In genomic region chr2:146572598-146572997, GRCh38 we compare ENCODE assay signal across 23 cellular contexts.
DNase-seq lines count a peak whose midpoint lies in the region; ATAC-seq lines count a peak whose summit lies in the region.
"Had no signal": no experiment of that assay in that cellular context is flagged by ENCODE, and none has a peak within 500 bp of the region (broad histone marks: within the 10 kb centered on the region; RNA-seq: fewer than 3 reads in every experiment).

No MANE protein-coding gene starts in this region.

- peak overlapping the region; percentile 40; the same call in 1 of the 2 replicates for H3K9ac ChIP-seq in iPS-20b (ENCODE audit: low read depth, low read length)
- H3K9ac ChIP-seq: KMS-11 had no signal

- H3K27ac ChIP-seq in iPS-20b (ENCODE audit: low read length): peak overlapping the region; percentile 2
- H3K27ac ChIP-seq in CD4-positive, alpha-beta memory T cell (ENCODE audit: low read depth, low read length): no peak overlapping the region
- H3K27ac ChIP-seq: KMS-11, Peyer's patch, sigmoid colon, transverse colon had no signal

- no peaks in the 10 kb centered on the region for H3K36me3 ChIP-seq in iPS-20b (ENCODE audit: insufficient read depth, low read depth, low read length)
- no peaks in the 10 kb centered on the region for H3K36me3 ChIP-seq in CD4-positive, alpha-beta memory T cell (ENCODE audit: insufficient read depth, low read length)
- H3K36me3 ChIP-seq: HAP-1, Peyer's patch, sigmoid colon, transverse colon had no signal

- no peaks in the 10 kb centered on the region for H3K9me3 Mint-ChIP-seq in CD4-positive, alpha-beta memory T cell
- H3K9me3 Mint-ChIP-seq: activated naive CD4-positive, alpha-beta T cell treated with anti-CD3 and anti-CD28 coated beads for 36 hours; mesothelial cell of epicardium had no signal

- no peaks in the 10 kb centered on the region for H3K4me1 Mint-ChIP-seq in CD4-positive, alpha-beta memory T cell

- H3K4me3 Mint-ChIP-seq in CD4-positive, alpha-beta memory T cell: no peak overlapping the region
- H3K4me3 Mint-ChIP-seq: activated naive CD4-positive, alpha-beta T cell treated with anti-CD3 and anti-CD28 coated beads for 36 hours; mesothelial cell of epicardium had no signal

- ATAC-seq in GM21529 (IDR thresholded peaks at IDR 0.05; ENCODE audit: unreplicated experiment) (no peak), HG03095 (IDR thresholded peaks at IDR 0.05; ENCODE audit: unreplicated experiment) (no peak)

- DNase-seq in AG08395 (ENCODE audit: low spot score) (peak; percentile 33), HT1080 (ENCODE audit: low read depth) (peak; percentile 24), astrocyte of the hippocampus (ENCODE audit: low read depth, low spot score) (peak; percentile 36)
- DNase-seq in CD4-positive, alpha-beta memory T cell: no peak
- no peak for DNase-seq in stimulated activated naive CD4-positive, alpha-beta T cell treated with Interleukin-2 at 50 U/mL for 16 hours (lab: John Stamatoyannopoulos, UW)
- DNase-seq: activated CD4-positive, CD25-positive, alpha-beta regulatory T cell treated with anti-CD3 and anti-CD28 coated beads, Interleukin-2, amount 50 U/mL, for 72 hours; activated naive CD4-positive, alpha-beta T cell treated with anti-CD3 and anti-CD28 coated beads for 36 hours; AML-193; central memory CD4-positive, alpha-beta T cell; effector memory CD4-positive, alpha-beta T cell; NCI-H1417 treated with DMSO at 0.1 percent for 48 hours; occipital lobe; Peyer's patch; sigmoid colon; stimulated activated CD4-positive, alpha-beta T cell treated with anti-CD3 and anti-CD28 coated beads, Interleukin-4, amount 100 ng/mL, for 4 hours; T-helper 1 cell; transverse colon had no signal

- CTCF ChIA-PET in CD4-positive, alpha-beta memory T cell (lab: Charles Lee; ENCODE audit: partially characterized antibody): no interaction called here

- peaks cover 16% of the 10 kb centered on the region; the same call in 1 of the 2 replicates for H3K4me1 ChIP-seq in iPS-20b (ENCODE audit: insufficient read depth, low read length)
- H3K4me1 ChIP-seq in CD4-positive, alpha-beta memory T cell (ENCODE audit: insufficient read depth, low read length): no peaks in the 10 kb centered on the region
- H3K4me1 ChIP-seq: Peyer's patch, sigmoid colon, transverse colon had no signal

- H3K27ac Mint-ChIP-seq in CD4-positive, alpha-beta memory T cell: no peak overlapping the region
- H3K27ac Mint-ChIP-seq: activated naive CD4-positive, alpha-beta T cell treated with anti-CD3 and anti-CD28 coated beads for 36 hours; mesothelial cell of epicardium had no signal

- H3K27me3 Mint-ChIP-seq in CD4-positive, alpha-beta memory T cell: no peaks in the 10 kb centered on the region

- POLR2A ChIA-PET in CD4-positive, alpha-beta memory T cell (lab: Charles Lee; ENCODE audit: partially characterized antibody): no interaction called here

- H3K4me3 ChIP-seq in iPS-20b (ENCODE audit: low read length): no peak overlapping the region
- H3K4me3 ChIP-seq in CD4-positive, alpha-beta memory T cell (ENCODE audit: low read length in 2 of 2): no peak overlapping the region
- H3K4me3 ChIP-seq: HAP-1, Peyer's patch, sigmoid colon, transverse colon had no signal

- H3K9me3 ChIP-seq in iPS-20b (ENCODE audit: insufficient read depth, low read depth, low read length): no peaks in the 10 kb centered on the region
- H3K9me3 ChIP-seq in CD4-positive, alpha-beta memory T cell (ENCODE audit: control insufficient read depth in 1 of 2, low read length in 2 of 2): no peaks in the 10 kb centered on the region
- H3K9me3 ChIP-seq: HAP-1, Peyer's patch, sigmoid colon, transverse colon had no signal

- H3K36me3 Mint-ChIP-seq in CD4-positive, alpha-beta memory T cell: no peaks in the 10 kb centered on the region
- H3K36me3 Mint-ChIP-seq: mesothelial cell of epicardium had no signal

- no peaks in the 10 kb centered on the region for H3K27me3 ChIP-seq in iPS-20b (ENCODE audit: insufficient read depth, low read length)
- no peaks in the 10 kb centered on the region for H3K27me3 ChIP-seq in CD4-positive, alpha-beta memory T cell (ENCODE audit: insufficient read depth, low read length)
- H3K27me3 ChIP-seq: Peyer's patch, sigmoid colon, transverse colon had no signal

- intact Hi-C loops in CD4-positive, alpha-beta memory T cell (cut with micrococcal nuclease): no loop called here

Comparison
In these comparisons a context has a peak if more than half of its experiments do, and no peak if none do; other contexts are left out.
1. DNase-seq: peak in AG08395 (single experiment), HT1080 (single experiment) and astrocyte of the hippocampus (single experiment); none in CD4-positive, alpha-beta memory T cell (0 of 5) and stimulated activated naive CD4-positive, alpha-beta T cell treated with Interleukin-2 at 50 U/mL for 16 hours (single experiment).